In the genomic region with DNA sequence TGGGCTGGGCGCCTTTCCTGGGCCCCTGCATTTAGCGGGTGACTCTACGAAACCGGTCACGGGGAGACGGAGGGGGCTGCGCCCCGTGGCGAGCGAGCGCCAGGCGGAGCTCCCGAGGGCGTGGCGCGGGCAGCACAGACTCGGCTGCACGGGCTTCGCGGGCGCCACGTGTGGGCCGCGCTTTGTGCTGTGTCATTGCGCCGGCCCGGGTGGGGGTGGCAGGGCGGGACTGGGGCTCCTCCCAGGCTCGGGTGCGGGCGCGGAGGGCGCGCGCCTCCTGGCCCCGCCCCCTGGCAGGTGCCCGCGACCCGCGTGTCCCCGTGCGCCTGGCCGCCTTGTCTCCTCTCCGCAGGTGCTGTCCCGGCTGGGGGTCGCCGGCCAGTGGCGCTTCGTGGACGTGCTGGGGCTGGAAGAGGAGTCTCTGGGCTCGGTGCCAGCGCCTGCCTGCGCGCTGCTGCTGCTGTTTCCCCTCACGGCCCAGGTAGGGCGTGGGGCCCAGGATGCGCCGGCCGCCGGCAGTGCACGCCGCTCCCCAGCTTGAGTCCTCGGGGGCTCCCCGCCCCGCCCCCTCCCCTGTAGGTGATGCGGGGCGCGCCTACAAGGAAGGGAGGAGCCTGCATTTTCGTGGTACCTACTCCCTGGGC, we compare ENCODE assay signal across 8 cellular contexts. TPM values are rescaled to one million over a fixed set of nuclear protein-coding genes. Genes with fewer than 3 reads are reported as not detected.
A peak's percentile ranks its signal among the peaks of the same experiment; 100 is the strongest.
DNase-seq lines count a peak whose midpoint lies in the region; ATAC-seq and TF ChIP-seq lines count a peak whose summit lies in the region.

No MANE protein-coding gene starts in this region.

- no peak for TF ChIP-seq CTCF in choroid plexus epithelial cell (conservative IDR thresholded peaks at IDR 0.05; ENCODE audit: low read depth, low read length)

- peak overlapping the region; percentile 88 for H3K4me3 ChIP-seq in choroid plexus epithelial cell (ENCODE audit: low read depth, low read length)

- ATAC-seq in HG03460 (IDR thresholded peaks at IDR 0.05; ENCODE audit: unreplicated experiment) (peak; percentile 45), left colon (peak; percentile 94)

- intact Hi-C loops in left colon (cut with DNase I, micrococcal nuclease): no loop called here

- peak; percentile 81 for DNase-seq in AG08396 (ENCODE audit: low spot score)
- peak; percentile 33 for DNase-seq in RPMI8226
- peak; percentile 66 for DNase-seq in choroid plexus epithelial cell (ENCODE audit: low read depth)
- DNase-seq in left colon: peak; percentile 33 to 46
- peak; percentile 32 for DNase-seq in stimulated activated CD4-positive, alpha-beta T cell treated with anti-CD3 and anti-CD28 coated beads, Interleukin-2, amount 100 ng/mL, for 4 hours (ENCODE audit: low read depth)
- DNase-seq in AML-193 (lab: John Stamatoyannopoulos, UW): no peak

- peak; percentile 3 for TF ChIP-seq POLR2A in GM18526 (IDR thresholded peaks at IDR 0.05; ENCODE audit: extremely low read depth, insufficient read length)

RNA-seq across cellular contexts. Expression of a gene that starts 0.7 kb away (rescaled TPM):
- 10 to 100 TPM in 1 of 2 donors, 1 to 10 TPM in 1; 4.4 to 12.2 TPM for total RNA-seq in left colon

RNA-seq across cellular contexts. Expression of a gene that starts 43.0 kb away (rescaled TPM):
- total RNA-seq in left colon: 10 to 100 TPM; 28.2 to 30.7 TPM

Comparison
In these comparisons a context has a peak if more than half of its experiments do, and no peak if none do; other contexts are left out.
1. DNase-seq: peak in AG08396 (single experiment), RPMI8226 (single experiment), choroid plexus epithelial cell (single experiment), left colon (2 of 2) and stimulated activated CD4-positive, alpha-beta T cell treated with anti-CD3 and anti-CD28 coated beads, Interleukin-2, amount 100 ng/mL, for 4 hours (single experiment); none in AML-193 (0 of 2).